ENCODE assay signal across 2 cellular contexts in the genomic region with DNA sequence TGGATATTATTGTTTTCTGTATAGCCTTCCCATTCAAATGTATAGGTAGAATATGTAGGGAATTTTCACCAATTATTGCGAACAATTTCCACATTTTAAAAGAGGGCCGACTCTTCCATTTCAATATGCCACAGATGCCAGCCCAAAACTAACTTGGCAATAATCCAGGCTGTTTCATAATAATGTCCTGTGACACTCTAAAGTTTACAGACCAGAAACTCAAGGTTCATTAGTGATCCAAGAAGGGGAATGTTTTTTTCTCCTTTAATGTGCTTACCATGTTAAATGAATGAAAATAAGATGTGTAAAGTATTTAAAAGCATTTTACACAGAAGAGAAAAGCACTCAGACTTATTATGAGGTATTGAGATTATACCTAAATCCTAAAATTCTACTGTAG.
TF ChIP-seq lines count a peak whose summit lies in the region.

No MANE protein-coding gene starts in this region.

TF ChIP-seq in HCT116, 20 proteins besides CTCF, POLR2A, EP300 and RAD21:
- TF ChIP-seq SIN3A (IDR thresholded peaks at IDR 0.05; ENCODE audit: low read depth) (no peak), JUND (IDR thresholded peaks at IDR 0.05) (no peak), EZH2phosphoT487 (IDR thresholded peaks at IDR 0.05; ENCODE audit: borderline replicate concordance) (no peak), SRF (IDR thresholded peaks at IDR 0.05; ENCODE audit: low read depth) (no peak), POLR2AphosphoS5 (IDR thresholded peaks at IDR 0.05; ENCODE audit: low read depth, low read length) (no peak), CBX3 (IDR thresholded peaks at IDR 0.05; ENCODE audit: low read depth) (no peak), CEBPB (IDR thresholded peaks at IDR 0.05; ENCODE audit: low read depth) (no peak), EGR1 (IDR thresholded peaks at IDR 0.05; ENCODE audit: low read depth) (no peak), SP1 (IDR thresholded peaks at IDR 0.05; ENCODE audit: low read depth) (no peak), TCF7L2 (IDR thresholded peaks at IDR 0.05; ENCODE audit: borderline replicate concordance, extremely low read depth, insufficient read depth, insufficient read length) (no peak), ELF1 (IDR thresholded peaks at IDR 0.05; ENCODE audit: borderline replicate concordance, low read depth) (no peak), ZNF274 (IDR thresholded peaks at IDR 0.05; ENCODE audit: low read depth, low read length) (no peak)
- TF ChIP-seq, protein P1, sequence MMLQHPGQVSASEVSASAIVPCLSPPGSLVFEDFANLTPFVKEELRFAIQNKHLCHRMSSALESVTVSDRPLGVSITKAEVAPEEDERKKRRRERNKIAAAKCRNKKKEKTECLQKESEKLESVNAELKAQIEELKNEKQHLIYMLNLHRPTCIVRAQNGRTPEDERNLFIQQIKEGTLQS (IDR thresholded peaks at IDR 0.05), result no peak
- TF ChIP-seq, protein P2, sequence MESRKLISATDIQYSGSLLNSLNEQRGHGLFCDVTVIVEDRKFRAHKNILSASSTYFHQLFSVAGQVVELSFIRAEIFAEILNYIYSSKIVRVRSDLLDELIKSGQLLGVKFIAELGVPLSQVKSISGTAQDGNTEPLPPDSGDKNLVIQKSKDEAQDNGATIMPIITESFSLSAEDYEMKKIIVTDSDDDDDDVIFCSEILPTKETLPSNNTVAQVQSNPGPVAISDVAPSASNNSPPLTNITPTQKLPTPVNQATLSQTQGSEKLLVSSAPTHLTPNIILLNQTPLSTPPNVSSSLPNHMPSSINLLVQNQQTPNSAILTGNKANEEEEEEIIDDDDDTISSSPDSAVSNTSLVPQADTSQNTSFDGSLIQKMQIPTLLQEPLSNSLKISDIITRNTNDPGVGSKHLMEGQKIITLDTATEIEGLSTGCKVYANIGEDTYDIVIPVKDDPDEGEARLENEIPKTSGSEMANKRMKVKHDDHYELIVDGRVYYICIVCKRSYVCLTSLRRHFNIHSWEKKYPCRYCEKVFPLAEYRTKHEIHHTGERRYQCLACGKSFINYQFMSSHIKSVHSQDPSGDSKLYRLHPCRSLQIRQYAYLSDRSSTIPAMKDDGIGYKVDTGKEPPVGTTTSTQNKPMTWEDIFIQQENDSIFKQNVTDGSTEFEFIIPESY (IDR thresholded peaks at IDR 0.05; ENCODE audit: extremely low read depth, insufficient replicate concordance, low read length), result no peak
- TF ChIP-seq, protein P3, sequence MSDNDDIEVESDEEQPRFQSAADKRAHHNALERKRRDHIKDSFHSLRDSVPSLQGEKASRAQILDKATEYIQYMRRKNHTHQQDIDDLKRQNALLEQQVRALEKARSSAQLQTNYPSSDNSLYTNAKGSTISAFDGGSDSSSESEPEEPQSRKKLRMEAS (IDR thresholded peaks at IDR 0.05), result no peak
TF ChIP-seq in HCT116: peak in this region for 0.

TF ChIP-seq in K562, 482 proteins besides CTCF, POLR2A, EP300 and RAD21:
- TF ChIP-seq, protein P4, sequence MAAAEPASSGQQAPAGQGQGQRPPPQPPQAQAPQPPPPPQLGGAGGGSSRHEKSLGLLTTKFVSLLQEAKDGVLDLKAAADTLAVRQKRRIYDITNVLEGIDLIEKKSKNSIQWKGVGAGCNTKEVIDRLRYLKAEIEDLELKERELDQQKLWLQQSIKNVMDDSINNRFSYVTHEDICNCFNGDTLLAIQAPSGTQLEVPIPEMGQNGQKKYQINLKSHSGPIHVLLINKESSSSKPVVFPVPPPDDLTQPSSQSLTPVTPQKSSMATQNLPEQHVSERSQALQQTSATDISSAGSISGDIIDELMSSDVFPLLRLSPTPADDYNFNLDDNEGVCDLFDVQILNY (CRISPR knock-in tag; IDR thresholded peaks at IDR 0.05), result no peak
- TF ChIP-seq FOXP1 (CRISPR knock-in tag; IDR thresholded peaks at IDR 0.05) (no peak), FOSL1 (tag; conservative IDR thresholded peaks at IDR 0.05) (no peak), NFIC (IDR thresholded peaks at IDR 0.05) (0 out of 2 replicates have a peak, but pooled peaks have one; percentile 23), HNRNPLL (IDR thresholded peaks at IDR 0.05; ENCODE audit: low read depth, low read length, poor library complexity, severe bottlenecking) (no peak), NR2C1 (IDR thresholded peaks at IDR 0.05) (no peak), NR2C1 (tag; IDR thresholded peaks at IDR 0.05) (no peak), NUFIP1 (IDR thresholded peaks at IDR 0.05; ENCODE audit: partially characterized antibody) (no peak)
